Comparison of ENCODE assay signal across 15 cellular contexts in genomic region chr4:63814171-63814964, GRCh38.
"Had no signal": no experiment of that assay in that cellular context is flagged by ENCODE, and none has a peak within 500 bp of the region (broad histone marks: within the 10 kb centered on the region; RNA-seq: fewer than 3 reads in every experiment).

No MANE protein-coding gene starts in this region.

- H3K27me3 ChIP-seq: heart left ventricle, transverse colon, uterus had no signal

- H3K4me1 Mint-ChIP-seq: naive B cell, nephron had no signal

- H3K4me3 ChIP-seq: coronary artery, heart left ventricle, thoracic aorta, transverse colon, uterus had no signal

- H3K4me1 ChIP-seq: heart left ventricle, transverse colon, uterus had no signal

- H3K4me3 Mint-ChIP-seq: naive B cell; nephron; stimulated activated naive CD8-positive, alpha-beta T cell treated with anti-CD3 and anti-CD28 coated beads, Interleukin-15, Interleukin-2, amounts not matched to agents 100 ng/mL and 50 ng/mL, for 24 hours had no signal

- H3K36me3 Mint-ChIP-seq: naive B cell had no signal

- H3K27ac Mint-ChIP-seq: naive B cell; nephron; stimulated activated naive CD8-positive, alpha-beta T cell treated with anti-CD3 and anti-CD28 coated beads, Interleukin-15, Interleukin-2, amounts not matched to agents 100 ng/mL and 50 ng/mL, for 24 hours had no signal

- H3K9me3 Mint-ChIP-seq: nephron had no signal

- H3K9me3 ChIP-seq: heart left ventricle, thoracic aorta, transverse colon, uterus had no signal

- H3K36me3 ChIP-seq: heart left ventricle, thoracic aorta, transverse colon, uterus had no signal

- H3K27ac ChIP-seq: coronary artery, heart left ventricle, thoracic aorta, transverse colon, uterus had no signal

- ATAC-seq: heart left ventricle had no signal

- DNase-seq: effector CD4-positive, alpha-beta T cell; foreskin melanocyte; hippocampal formation; kidney glomerular epithelial cell; mesendoderm; naive B cell; small intestine; stimulated activated CD4-positive, alpha-beta T cell treated with anti-CD3 and anti-CD28 coated beads, Interleukin-2, amount 100 ng/mL, for 48 hours; transverse colon; uterus had no signal

- H3K27me3 Mint-ChIP-seq: naive B cell; stimulated activated naive CD8-positive, alpha-beta T cell treated with anti-CD3 and anti-CD28 coated beads, Interleukin-15, Interleukin-2, amounts not matched to agents 100 ng/mL and 50 ng/mL, for 24 hours had no signal
